Comparison of ENCODE assay signal across 20 cellular contexts in genomic region chr3:184546252-184546651, GRCh38. TPM values are rescaled to one million over a fixed set of nuclear protein-coding genes. Genes with fewer than 3 reads are reported as not detected.
A peak's percentile ranks its signal among the peaks of the same experiment; 100 is the strongest.
DNase-seq lines count a peak whose midpoint lies in the region; ATAC-seq and TF ChIP-seq lines count a peak whose summit lies in the region.
"Had no signal": no experiment of that assay in that cellular context is flagged by ENCODE, and none has a peak within 500 bp of the region (broad histone marks: within the 10 kb centered on the region; RNA-seq: fewer than 3 reads in every experiment).

No MANE protein-coding gene starts in this region.

- H3K4me3 Mint-ChIP-seq in endodermal cell, result no peak overlapping the region
- H3K4me3 Mint-ChIP-seq in naive thymus-derived CD8-positive, alpha-beta T cell, result no peak overlapping the region
- H3K4me3 Mint-ChIP-seq in immature natural killer cell, result no peak overlapping the region

- no peak overlapping the region for H3K27ac ChIP-seq in endodermal cell (ENCODE audit: low read depth, low read length)
- H3K27ac ChIP-seq: brain microvascular endothelial cell, SK-N-MC, thyroid gland, VCaP had no signal

- H3K27ac Mint-ChIP-seq in endodermal cell, result no peak overlapping the region
- no peak overlapping the region for H3K27ac Mint-ChIP-seq in naive thymus-derived CD8-positive, alpha-beta T cell
- H3K27ac Mint-ChIP-seq in immature natural killer cell, result no peak overlapping the region
- H3K27ac Mint-ChIP-seq: progenitor cell of endocrine pancreas had no signal

- H3K9me3 Mint-ChIP-seq in endodermal cell (no peaks in the 10 kb centered on the region), immature natural killer cell (no peaks in the 10 kb centered on the region)
- no peaks in the 10 kb centered on the region for H3K9me3 Mint-ChIP-seq in naive thymus-derived CD8-positive, alpha-beta T cell

- 75 to 83% methylated on average over 7 of the region's 7 CpGs for WGBS in endodermal cell (ENCODE audit: insufficient coverage in 1 of 2, insufficient read length in 1 of 2), 2 experiments

- H3K36me3 Mint-ChIP-seq in endodermal cell (ENCODE audit: low read depth) (no peaks in the 10 kb centered on the region), immature natural killer cell (no peaks in the 10 kb centered on the region)
- H3K36me3 Mint-ChIP-seq in naive thymus-derived CD8-positive, alpha-beta T cell, result peaks cover 0 to 3% (median 0%) of the 10 kb centered on the region in 3 donors

- DNase-seq in NOMO-1 treated with DMSO at 0.1 percent for 48 hours (lab: John Stamatoyannopoulos, UW; ENCODE audit: unreplicated experiment), result peak; percentile 98
- DNase-seq in endodermal cell, result peak; percentile 31
- peak; percentile 85 for DNase-seq in pons (ENCODE audit: low spot score)
- no peak for DNase-seq in naive thymus-derived CD8-positive, alpha-beta T cell
- no peak for DNase-seq in immature natural killer cell
- DNase-seq in stimulated activated CD4-positive, alpha-beta T cell treated with anti-CD3 and anti-CD28 coated beads, Interleukin-12 subunit alpha, Interleukin-12 subunit beta, amount 100 ng/mL, for 4 hours, result no peak
- DNase-seq: activated naive CD4-positive, alpha-beta T cell treated with Interleukin-2 at 50 U/mL for 16 hours; AML-193; brain microvascular endothelial cell; NCI-H2029 treated with DMSO at 0.1 percent for 48 hours; NCI-H82; stimulated activated CD4-positive, alpha-beta T cell treated with anti-CD3 and anti-CD28 coated beads, Interleukin-2, amount 100 ng/mL, for 24 hours; stimulated activated CD8-positive, alpha-beta memory T cell treated with anti-CD3 and anti-CD28 coated beads, Interleukin-4, amount 100 ng/mL, for 48 hours; thyroid gland had no signal

- peaks cover 5% of the 10 kb centered on the region for H3K27me3 ChIP-seq in endodermal cell (ENCODE audit: control insufficient read depth, insufficient read depth, low read length, poor library complexity, severe bottlenecking)
- H3K27me3 ChIP-seq: thyroid gland had no signal

- POLR2A ChIA-PET in naive thymus-derived CD8-positive, alpha-beta T cell (lab: Charles Lee), result interaction anchor here (1.0 kb wide), 1 partner anchor 8 kb away, joined by 3 read pairs; no protein-coding TSS in a partner anchor

- no peaks in the 10 kb centered on the region for H3K36me3 ChIP-seq in endodermal cell (ENCODE audit: control insufficient read depth, insufficient read depth, low read length)
- H3K36me3 ChIP-seq: brain microvascular endothelial cell, thyroid gland had no signal

- TF ChIP-seq CTCF in endodermal cell (conservative IDR thresholded peaks at IDR 0.05), result no peak

- H3K4me3 ChIP-seq in endodermal cell (ENCODE audit: low read length), result no peak overlapping the region
- H3K4me3 ChIP-seq: SK-N-MC, thyroid gland had no signal

- no peaks in the 10 kb centered on the region for H3K4me1 ChIP-seq in endodermal cell (ENCODE audit: control insufficient read depth, insufficient read depth, low read length)

- peaks cover 2% of the 10 kb centered on the region for H3K4me1 Mint-ChIP-seq in endodermal cell
- H3K4me1 Mint-ChIP-seq in naive thymus-derived CD8-positive, alpha-beta T cell, result peaks cover 7 to 19% (median 16%) of the 10 kb centered on the region in 4 donors
- peaks cover 4 to 6% of the 10 kb centered on the region in 2 donors for H3K4me1 Mint-ChIP-seq in immature natural killer cell

- ATAC-seq in GM19452 (IDR thresholded peaks at IDR 0.05; ENCODE audit: unreplicated experiment) (peak; percentile 51), GM19397 (IDR thresholded peaks at IDR 0.05; ENCODE audit: unreplicated experiment) (no peak)
- ATAC-seq in naive thymus-derived CD8-positive, alpha-beta T cell, result no peak

- H3K27me3 Mint-ChIP-seq in endodermal cell (ENCODE audit: insufficient read depth), result peaks cover 29% of the 10 kb centered on the region
- H3K27me3 Mint-ChIP-seq in naive thymus-derived CD8-positive, alpha-beta T cell, result peaks cover 4 to 54% (median 25%) of the 10 kb centered on the region in 5 donors
- H3K27me3 Mint-ChIP-seq in immature natural killer cell (ENCODE audit: low read depth in 3 of 3), result peaks cover 2 to 6% (median 6%) of the 10 kb centered on the region in 3 donors

- H3K9me3 ChIP-seq in endodermal cell (ENCODE audit: control insufficient read depth, low read length), result no peaks in the 10 kb centered on the region
- H3K9me3 ChIP-seq: thyroid gland had no signal

- no peak overlapping the region for H3K9ac ChIP-seq in endodermal cell (ENCODE audit: extremely low read depth, low read length, poor library complexity, severe bottlenecking)

RNA-seq across cellular contexts. Expression of gene EPHB3, which starts 15.3 kb away (rescaled TPM):
- 10 to 100 TPM; 32.7 to 36.9 TPM for total RNA-seq in endodermal cell
- 22.3 TPM for polyA plus RNA-seq in endodermal cell (2013, experiment 1 of 2)
- 23.5 TPM for polyA plus RNA-seq in endodermal cell (2013, experiment 2 of 2)
- total RNA-seq in naive thymus-derived CD8-positive, alpha-beta T cell, result not detected
- polyA plus RNA-seq in naive thymus-derived CD8-positive, alpha-beta T cell, result under 1 TPM; 0.23 to 0.59 (median 0.55) TPM
- polyA plus RNA-seq in immature natural killer cell, result 1 to 10 TPM in 1 of 3 donors, not detected in 2; 3.0 TPM
- total RNA-seq: activated CD8-positive, alpha-beta memory T cell treated with anti-CD3 and anti-CD28 coated beads for 36 hours had no signal

Comparison
In these comparisons a context has a peak if more than half of its experiments do, and no peak if none do; other contexts are left out.
1. DNase-seq: peak in NOMO-1 treated with DMSO at 0.1 percent for 48 hours (single experiment), endodermal cell (single experiment) and pons (single experiment); none in naive thymus-derived CD8-positive, alpha-beta T cell (0 of 10), immature natural killer cell (0 of 3) and stimulated activated CD4-positive, alpha-beta T cell treated with anti-CD3 and anti-CD28 coated beads, Interleukin-12 subunit alpha, Interleukin-12 subunit beta, amount 100 ng/mL, for 4 hours (single experiment).
2. RNA of gene EPHB3, which starts 15.3 kb away (total RNA-seq): 32.7 to 36.9 TPM in endodermal cell; not detected in naive thymus-derived CD8-positive, alpha-beta T cell; every median in the first group is over 10 times any median in the second.